Comparison of ENCODE assay signal across 20 cellular contexts in genomic region chr10:11600280-11600679, GRCh38.
"Had no signal": no experiment of that assay in that cellular context is flagged by ENCODE, and none has a peak within 500 bp of the region (broad histone marks: within the 10 kb centered on the region; RNA-seq: fewer than 3 reads in every experiment).

No MANE protein-coding gene starts in this region.

- H3K9me3 Mint-ChIP-seq: activated naive CD4-positive, alpha-beta T cell treated with anti-CD3 and anti-CD28 coated beads for 36 hours; activated T-cell treated with anti-CD3 and anti-CD28 coated beads, Interleukin-2, amount 50 U/mL, for 4 hours; stimulated activated naive CD8-positive, alpha-beta T cell treated with anti-CD3 and anti-CD28 coated beads, Interleukin-15, Interleukin-2, amounts not matched to agents 100 ng/mL and 50 ng/mL, for 24 hours; T-helper 1 cell treated with Interleukin-12 subunit alpha and Interleukin-12 subunit beta and Interleukin-4 antibody, amounts not matched to agents 30 μg/mL and 1 μg/mL, for 36 hours had no signal

- H3K36me3 ChIP-seq: breast epithelium, gastrocnemius medialis, left ventricle myocardium inferior, upper lobe of left lung had no signal

- H3K4me1 ChIP-seq: breast epithelium, gastrocnemius medialis, psoas muscle had no signal

- H3K27ac Mint-ChIP-seq: activated naive CD4-positive, alpha-beta T cell treated with anti-CD3 and anti-CD28 coated beads for 36 hours; stimulated activated naive CD8-positive, alpha-beta T cell treated with anti-CD3 and anti-CD28 coated beads, Interleukin-15, Interleukin-2, amounts not matched to agents 100 ng/mL and 50 ng/mL, for 24 hours; T-helper 1 cell treated with Interleukin-12 subunit alpha and Interleukin-12 subunit beta and Interleukin-4 antibody, amounts not matched to agents 30 μg/mL and 1 μg/mL, for 36 hours had no signal

- H3K27me3 Mint-ChIP-seq: stimulated activated naive CD8-positive, alpha-beta T cell treated with anti-CD3 and anti-CD28 coated beads, Interleukin-15, Interleukin-2, amounts not matched to agents 100 ng/mL and 50 ng/mL, for 24 hours had no signal

- FAIRE-seq: endometrium, kidney had no signal

- ATAC-seq: activated CD4-positive, CD25-positive, alpha-beta regulatory T cell treated with anti-CD3 and anti-CD28 coated beads, Interleukin-2, amount 50 U/mL, for 24 hours; gastrocnemius medialis; psoas muscle; right cardiac atrium had no signal

- H3K4me3 Mint-ChIP-seq: activated naive CD4-positive, alpha-beta T cell treated with anti-CD3 and anti-CD28 coated beads for 36 hours; activated T-cell treated with anti-CD3 and anti-CD28 coated beads, Interleukin-2, amount 50 U/mL, for 4 hours; stimulated activated naive CD8-positive, alpha-beta T cell treated with anti-CD3 and anti-CD28 coated beads, Interleukin-15, Interleukin-2, amounts not matched to agents 100 ng/mL and 50 ng/mL, for 24 hours; T-helper 1 cell treated with Interleukin-12 subunit alpha and Interleukin-12 subunit beta and Interleukin-4 antibody, amounts not matched to agents 30 μg/mL and 1 μg/mL, for 36 hours had no signal

- H3K27me3 ChIP-seq: breast epithelium, gastrocnemius medialis, upper lobe of left lung had no signal

- H3K9me3 ChIP-seq: breast epithelium, gastrocnemius medialis, psoas muscle, upper lobe of left lung had no signal

- H3K4me3 ChIP-seq: breast epithelium, coronary artery, gastrocnemius medialis, left ventricle myocardium inferior, psoas muscle, upper lobe of left lung had no signal

- DNase-seq: activated CD4-positive, alpha-beta T cell treated with anti-CD3 and anti-CD28 coated beads, Interleukin-2, amount 50 U/mL, for 1 hour; activated CD8-positive, alpha-beta memory T cell treated with anti-CD3 and anti-CD28 coated beads, Interleukin-2, amount 50 U/mL, for 4 hours; activated naive CD4-positive, alpha-beta T cell treated with anti-CD3 and anti-CD28 coated beads for 36 hours; activated T-cell treated with anti-CD3 and anti-CD28 coated beads, Interleukin-2, amount 50 U/mL, for 4 hours; aorta; gastrocnemius medialis; head of caudate nucleus; kidney; left ventricle myocardium inferior; mammary epithelial cell; psoas muscle; right cardiac atrium; stimulated activated CD4-positive, alpha-beta T cell treated with anti-CD3 and anti-CD28 coated beads, Interleukin-2, amount 100 ng/mL, for 24 hours; upper lobe of left lung had no signal

- H3K27ac ChIP-seq: breast epithelium, coronary artery, gastrocnemius medialis, left ventricle myocardium inferior, psoas muscle, upper lobe of left lung had no signal
